ENCODE assay signal across 13 cellular contexts in the genomic region with DNA sequence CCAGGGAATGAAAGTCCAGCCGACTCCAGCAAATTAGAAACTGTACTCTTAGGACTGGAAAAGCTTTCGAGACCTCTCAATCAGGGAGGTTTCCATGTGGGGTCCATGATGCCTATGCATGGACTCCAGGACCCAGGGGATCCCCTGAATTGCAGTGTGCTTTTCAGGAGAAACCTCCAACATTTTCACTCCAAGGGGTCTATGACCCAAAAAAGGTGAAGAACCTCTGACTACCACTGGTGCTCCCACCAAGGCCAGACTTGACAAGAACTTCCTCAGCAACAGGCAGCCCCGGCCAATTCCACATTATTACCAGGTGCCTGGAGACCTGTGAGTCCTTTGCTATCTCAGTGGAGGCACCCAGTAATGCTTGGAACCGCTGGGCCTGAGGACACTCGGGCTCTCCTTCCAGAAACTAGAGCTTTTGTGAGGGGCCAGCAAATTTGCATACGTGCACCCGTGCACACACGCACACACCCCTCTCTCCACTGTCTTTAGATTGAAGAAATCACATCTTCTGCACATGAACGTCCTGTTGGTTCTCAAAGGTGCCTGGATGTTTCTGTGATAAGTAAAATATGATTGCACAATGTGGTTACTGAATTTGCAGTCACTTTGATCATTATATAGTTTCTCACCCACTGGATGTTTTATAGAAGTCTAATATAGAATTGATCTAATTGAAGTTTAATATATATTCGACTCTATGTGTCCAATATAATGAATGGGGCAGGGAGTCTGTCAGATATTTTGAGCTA. TPM values are rescaled to one million over a fixed set of nuclear protein-coding genes. Genes with fewer than 3 reads are reported as not detected.
A peak's percentile ranks its signal among the peaks of the same experiment; 100 is the strongest.
DNase-seq lines count a peak whose midpoint lies in the region; ATAC-seq, FAIRE-seq and TF ChIP-seq lines count a peak whose summit lies in the region.
"Had no signal": no experiment of that assay in that cellular context is flagged by ENCODE, and none has a peak within 500 bp of the region (broad histone marks: within the 10 kb centered on the region; RNA-seq: fewer than 3 reads in every experiment).

No MANE protein-coding gene starts in this region.

- peaks cover 28% of the 10 kb centered on the region for H3K4me1 Mint-ChIP-seq in MCF 10A (ENCODE audit: insufficient read depth, unreplicated experiment)

- H3K27ac ChIP-seq in breast epithelium: peak overlapping the region in 1 of 2 donors; percentile 78
- peak overlapping the region; percentile 97 for H3K27ac ChIP-seq in SU-DHL-6 (ENCODE audit: low read depth, low read length)
- H3K27ac ChIP-seq in keratinocyte (ENCODE audit: control insufficient read depth, insufficient read depth, low read length): no peak overlapping the region
- H3K27ac ChIP-seq in temporal lobe (ENCODE audit: low read depth, low read length): peak overlapping the region; percentile 94
- H3K27ac ChIP-seq: ovary, thoracic aorta had no signal

- no peaks in the 10 kb centered on the region for H3K36me3 Mint-ChIP-seq in MCF 10A (ENCODE audit: insufficient read depth, unreplicated experiment)
- H3K36me3 Mint-ChIP-seq: activated naive CD4-positive, alpha-beta T cell treated with anti-CD3 and anti-CD28 coated beads, Interleukin-2, amount 10 ng/mL, durations not matched to agents 7 days and 5 days had no signal

- H3K27me3 ChIP-seq in breast epithelium (no peaks in the 10 kb centered on the region), SU-DHL-6 (ENCODE audit: low read length) (no peaks in the 10 kb centered on the region), keratinocyte (ENCODE audit: control insufficient read depth, extremely low read depth, insufficient read depth, low read length) (no peaks in the 10 kb centered on the region)
- H3K27me3 ChIP-seq: gastroesophageal sphincter, MG63, ovary had no signal

- ATAC-seq in HG03175 (IDR thresholded peaks at IDR 0.05; ENCODE audit: unreplicated experiment) (no peak), GM21381 (IDR thresholded peaks at IDR 0.05; ENCODE audit: unreplicated experiment) (no peak)

- H3K4me1 ChIP-seq in breast epithelium: peaks cover 0 to 13% of the 10 kb centered on the region in 2 donors
- H3K4me1 ChIP-seq in keratinocyte (ENCODE audit: control insufficient read depth, extremely low read depth, insufficient read depth, low read length): peaks cover 49% of the 10 kb centered on the region

- FAIRE-seq in keratinocyte (lab: Jason Lieb, UNC): no peak

- H3K9ac ChIP-seq in SU-DHL-6 (ENCODE audit: low read length) (peak overlapping the region; percentile 70), keratinocyte (ENCODE audit: control insufficient read depth, extremely low read depth, insufficient read depth, low read length) (no peak overlapping the region)

- peak overlapping the region; percentile 46 for H3K27ac Mint-ChIP-seq in MCF 10A (ENCODE audit: low read depth, unreplicated experiment)
- H3K27ac Mint-ChIP-seq: activated naive CD4-positive, alpha-beta T cell treated with anti-CD3 and anti-CD28 coated beads, Interleukin-2, amount 10 ng/mL, durations not matched to agents 7 days and 5 days had no signal

- no peaks in the 10 kb centered on the region for H3K9me2 ChIP-seq in SU-DHL-6 (replicated peaks; ENCODE audit: insufficient read depth, low read length)

- POLR2A ChIA-PET in MCF 10A (lab: Yijun Ruan, JAX): interaction anchor here (0.6 to 8.0 kb wide), 7 partner anchors 8 to 110 kb away, joined by 3 to 73 read pairs (median 12); a partner anchor contains a TSS

- H3K79me2 ChIP-seq in SU-DHL-6 (ENCODE audit: insufficient read depth, low read length) (peaks cover 36% of the 10 kb centered on the region), keratinocyte (ENCODE audit: control insufficient read depth, insufficient read depth, low read length) (no peaks in the 10 kb centered on the region)

- no peak overlapping the region for H2AFZ ChIP-seq in SU-DHL-6 (ENCODE audit: low read depth, low read length, severe bottlenecking)
- peak overlapping the region; percentile 59 for H2AFZ ChIP-seq in keratinocyte (ENCODE audit: control insufficient read depth, low read length)

- dilution Hi-C loops in keratinocyte (cut with MboI; ENCODE audit: extremely low pct_ligation_motif_present, low sequenced_read_pairs): no loop called here

- H3K4me2 ChIP-seq in SU-DHL-6 (ENCODE audit: low read depth, low read length, poor library complexity, severe bottlenecking) (peak overlapping the region; percentile 70), keratinocyte (ENCODE audit: control insufficient read depth, extremely low read depth, insufficient read depth, low read depth, low read length) (no peak overlapping the region)

- no peak overlapping the region for H3K4me3 Mint-ChIP-seq in MCF 10A (ENCODE audit: unreplicated experiment)
- H3K4me3 Mint-ChIP-seq: activated naive CD4-positive, alpha-beta T cell treated with anti-CD3 and anti-CD28 coated beads, Interleukin-2, amount 10 ng/mL, durations not matched to agents 7 days and 5 days had no signal

- H3K9me3 Mint-ChIP-seq in MCF 10A (ENCODE audit: unreplicated experiment): no peaks in the 10 kb centered on the region
- H3K9me3 Mint-ChIP-seq: activated naive CD4-positive, alpha-beta T cell treated with anti-CD3 and anti-CD28 coated beads, Interleukin-2, amount 10 ng/mL, durations not matched to agents 7 days and 5 days had no signal

- no peak for TF ChIP-seq POLR2A in breast epithelium (IDR thresholded peaks at IDR 0.05)

- DNase-seq in MCF 10A (ENCODE audit: unreplicated experiment) (no peak), breast epithelium (ENCODE audit: low spot score in 2 of 2) (no peak), keratinocyte (ENCODE audit: low read depth, low spot score) (no peak), NCI-H446 treated with DMSO at 0.1 percent for 48 hours (lab: John Stamatoyannopoulos, UW) (no peak)

- H3K27me3 Mint-ChIP-seq in MCF 10A (ENCODE audit: insufficient read depth, unreplicated experiment): no peaks in the 10 kb centered on the region

- H3F3A ChIP-seq in SU-DHL-6 (ENCODE audit: insufficient read depth): peaks cover 91% of the 10 kb centered on the region

- intact Hi-C loops in MCF 10A (cut with micrococcal nuclease) (loop anchor here (1.0 to 5.0 kb wide), 3 partner anchors 37 to 225 kb away; a partner anchor contains a TSS), breast epithelium (cut with DNase I; ENCODE audit: low total_unique reads) (loop anchor here (5.0 kb wide), 1 partner anchor 100 kb away; no protein-coding TSS in a partner anchor)

- no peaks in the 10 kb centered on the region for H4K20me1 ChIP-seq in SU-DHL-6 (ENCODE audit: low read depth, low read length)
- H4K20me1 ChIP-seq in keratinocyte (ENCODE audit: control insufficient read depth, extremely low read depth, insufficient read depth, low read length): no peaks in the 10 kb centered on the region

- BruUV-seq in MCF 10A (replicated peaks; lab: Mats Ljungman, UMichigan): no TSS peak

- CTCF ChIA-PET in MCF 10A (lab: Yijun Ruan, JAX): interaction anchor here (0.6 to 6.2 kb wide), 28 partner anchors 10 to 737 kb away, joined by 3 to 187 read pairs (median 5); a partner anchor contains a TSS

- no peaks in the 10 kb centered on the region for H3K36me3 ChIP-seq in breast epithelium
- peaks cover 5% of the 10 kb centered on the region; the same call in 1 of the 2 replicates for H3K36me3 ChIP-seq in SU-DHL-6 (ENCODE audit: low read length)
- no peaks in the 10 kb centered on the region for H3K36me3 ChIP-seq in keratinocyte (ENCODE audit: control insufficient read depth in 2 of 2, extremely low read depth in 1 of 2, insufficient read depth in 2 of 2, low read length in 2 of 2)
- H3K36me3 ChIP-seq: gastroesophageal sphincter, MG63, ovary, thoracic aorta had no signal

- H3K4me3 ChIP-seq in breast epithelium (no peak overlapping the region), SU-DHL-6 (ENCODE audit: insufficient read depth, low read length, poor library complexity, severe bottlenecking) (peak overlapping the region; percentile 29), keratinocyte (ENCODE audit: control insufficient read depth in 2 of 3, extremely low read depth in 1 of 3, insufficient read depth in 2 of 3, low read depth in 1 of 3, low read length in 3 of 3) (no peak overlapping the region)
- H3K4me3 ChIP-seq: gastroesophageal sphincter, MG63, ovary, thoracic aorta had no signal

- no peaks in the 10 kb centered on the region for H3K9me1 ChIP-seq in keratinocyte (ENCODE audit: control insufficient read depth, extremely low read depth, insufficient read depth, low read length)

- no peaks in the 10 kb centered on the region for H3K9me3 ChIP-seq in breast epithelium
- 0 out of 2 replicates have a peak, but pooled peaks cover 7% of the 10 kb centered on the region for H3K9me3 ChIP-seq in SU-DHL-6 (ENCODE audit: insufficient read depth, low read length)
- H3K9me3 ChIP-seq in keratinocyte (ENCODE audit: control insufficient read depth, low read depth, low read length): no peaks in the 10 kb centered on the region
- H3K9me3 ChIP-seq: gastroesophageal sphincter, MG63, ovary, thoracic aorta had no signal

- TF ChIP-seq CTCF in MCF 10A (IDR thresholded peaks at IDR 0.05; ENCODE audit: unreplicated experiment): no peak
- peak in 1 of 3 donors; percentile 7 for TF ChIP-seq CTCF in breast epithelium (IDR thresholded peaks at IDR 0.05)
- no peak for TF ChIP-seq CTCF in SU-DHL-6 (IDR thresholded peaks at IDR 0.05; ENCODE audit: insufficient read depth, low read length, poor library complexity, severe bottlenecking)
- TF ChIP-seq CTCF in keratinocyte (optimal IDR thresholded peaks at IDR 0.05 in 1 of 3, IDR thresholded peaks at IDR 0.05 in 1 of 3, conservative IDR thresholded peaks at IDR 0.05 in 1 of 3; ENCODE audit: extremely low read depth in 1 of 3, insufficient read depth in 2 of 3, low read length in 3 of 3): no peak

RNA-seq across cellular contexts. Expression of a gene that starts 54.7 kb away (rescaled TPM):
- 77.6 and 92.1 TPM in 2 replicates for total RNA-seq in MCF 10A (2022)
- total RNA-seq in breast epithelium: 100 to 1,000 TPM in 1 of 3 donors, 10 to 100 TPM in 2; 96.2 to 116 (median 98.3) TPM
- 152 to 254 TPM (median 169 TPM) in 3 replicates for polyA plus RNA-seq in keratinocyte
- 23.2 TPM for polyA plus RNA-seq in keratinocyte (2011; ENCODE audit: low read depth)
- 84.0 and 178 TPM in 2 replicates for polyA plus RNA-seq in keratinocyte (2011; cell fraction: cytosol; rRNA removed)
- polyA plus RNA-seq in keratinocyte (2011; cell fraction: nucleus; rRNA removed): 192 and 248 TPM in 2 replicates
- polyA plus RNA-seq in keratinocyte (2012; ENCODE audit: low replicate concordance): 104 and 146 TPM in 2 replicates
- 60.7 to 198 TPM (median 188 TPM) in 3 replicates for polyA minus RNA-seq in keratinocyte
- 101 TPM for polyA minus RNA-seq in keratinocyte (2011; cell fraction: cytosol; rRNA and poly(A)+ RNA removed)
- polyA minus RNA-seq in keratinocyte (2011; cell fraction: nucleus; rRNA and poly(A)+ RNA removed): 91.1 and 162 TPM in 2 replicates
- total RNA-seq in temporal lobe: 37.6 TPM
